8 cellular contexts compared by ENCODE assay signal in genomic region chr15:44426975-44427755, GRCh38. TPM values are rescaled to one million over a fixed set of nuclear protein-coding genes. Genes with fewer than 3 reads are reported as not detected.
A peak's percentile ranks its signal among the peaks of the same experiment; 100 is the strongest.
DNase-seq lines count a peak whose midpoint lies in the region; ATAC-seq and TF ChIP-seq lines count a peak whose summit lies in the region.

Gene CTDSPL2 (plus strand): TSS chr15:44427629. CDS start chr15:44459015, 31,386 bp downstream.

- 0% methylated on average over 49 to 53 of the region's 53 CpGs for WGBS in lung, 2 donors

- ATAC-seq in GM19468 (IDR thresholded peaks at IDR 0.05; ENCODE audit: extremely low read depth, unreplicated experiment) (peak; percentile 93), lung (ENCODE audit: insufficient read depth, low FRiP score) (peak; percentile 99)

- H3K4me3 ChIP-seq in lung = peak within 1 kb of the TSS; percentile 72

- no peaks in the 10 kb centered on the region for H3K9me3 ChIP-seq in lung (ENCODE audit: control insufficient read depth in 2 of 2, insufficient read depth in 1 of 2, low read length in 1 of 2)

- no peaks in the 10 kb centered on the region for H3K36me3 ChIP-seq in lung (ENCODE audit: control insufficient read depth in 2 of 2, insufficient read depth in 2 of 2, low read length in 2 of 2)

- H3K4me1 ChIP-seq in lung (ENCODE audit: control insufficient read depth in 2 of 2, insufficient read depth in 2 of 2, low read length in 2 of 2) = peaks cover 3 to 6% of the 10 kb centered on the region in 2 donors

- peak within 1 kb of the TSS; percentile 94 to 97 for H3K27ac ChIP-seq in lung (ENCODE audit: low read depth in 1 of 2, low read length in 1 of 2)

- peak; percentile 9 for TF ChIP-seq CTCF in lung (IDR thresholded peaks at IDR 0.05; ENCODE audit: control extremely low read depth, extremely low read depth)

- no peaks in the 10 kb centered on the region for H3K27me3 ChIP-seq in lung (ENCODE audit: control insufficient read depth, insufficient read depth)

- DNase-seq in COLO829 (ENCODE audit: low spot score) = peak; percentile 79
- DNase-seq in HS-5 (ENCODE audit: low read depth) = peak; percentile 95
- DNase-seq in NK-92 (lab: John Stamatoyannopoulos, UW; ENCODE audit: unreplicated experiment) = peak; percentile 68
- peak; percentile 85 to 90 for DNase-seq in activated CD8-positive, alpha-beta memory T cell treated with anti-CD3 and anti-CD28 coated beads for 1 hour (ENCODE audit: extremely low read depth in 1 of 2, low read depth in 1 of 2)
- peak; percentile 89 for DNase-seq in effector CD4-positive, alpha-beta T cell
- DNase-seq in lung (ENCODE audit: low spot score) = peak; percentile 98
- DNase-seq in stimulated activated CD4-positive, alpha-beta T cell treated with anti-CD3 and anti-CD28 coated beads, TNF-alpha, amount 100 ng/mL, for 4 hours (ENCODE audit: low read depth in 3 of 3) = peak; percentile 83 to 86 (median 86)

RNA-seq across cellular contexts. Expression of gene CTDSPL2, which starts in this region (rescaled TPM):
- 100 to 1,000 TPM in 1 of 2 donors, 10 to 100 TPM in 1; 29.1 to 119 TPM for total RNA-seq in lung
- 1 to 10 TPM; 5.5 to 8.9 TPM for polyA plus RNA-seq in lung

Comparison
In these comparisons a context has a peak if more than half of its experiments do, and no peak if none do; other contexts are left out.
1. Peak in every context shown above with its lines: DNase-seq, ATAC-seq, H3K4me3 ChIP-seq and H3K27ac ChIP-seq.